ENCODE assay signal across 9 cellular contexts in the genomic region with DNA sequence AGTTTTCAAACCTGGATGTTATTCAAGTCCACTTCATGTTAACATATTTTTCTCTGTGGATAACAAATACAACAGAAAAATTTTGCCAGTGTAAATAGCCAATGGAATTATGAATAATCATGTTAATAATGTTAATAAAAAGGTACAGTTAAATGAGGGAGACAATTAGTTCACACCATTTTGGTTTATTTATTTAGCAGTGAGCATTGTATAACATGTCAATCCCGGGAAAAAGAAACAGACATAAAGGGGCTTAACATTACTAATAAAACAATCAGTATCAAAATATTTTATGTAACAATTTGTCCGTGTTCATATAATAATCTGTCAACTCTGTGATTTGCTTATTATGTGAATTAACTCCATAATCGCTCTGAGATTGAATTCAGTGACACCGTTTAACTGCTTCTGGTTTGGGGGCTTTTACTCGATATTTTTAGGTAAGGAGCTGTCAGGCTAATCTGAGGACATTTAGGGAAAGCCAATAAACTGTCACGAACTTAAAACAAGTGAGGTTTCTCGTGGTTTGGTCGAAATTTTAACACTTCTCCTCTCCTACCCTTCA.
DNase-seq lines count a peak whose midpoint lies in the region; ATAC-seq and TF ChIP-seq lines count a peak whose summit lies in the region.
"Had no signal": no experiment of that assay in that cellular context is flagged by ENCODE, and none has a peak within 500 bp of the region (broad histone marks: within the 10 kb centered on the region; RNA-seq: fewer than 3 reads in every experiment).

No MANE protein-coding gene starts in this region.

- no peaks in the 10 kb centered on the region for H3K36me3 ChIP-seq in iPS-15b (ENCODE audit: control insufficient read depth, insufficient read depth, low read length)

- no peak overlapping the region for H3K27ac Mint-ChIP-seq in activated T-cell treated with anti-CD3 and anti-CD28 coated beads, Interleukin-2, amount 50 U/mL, for 72 hours
- no peak overlapping the region for H3K27ac Mint-ChIP-seq in activated T-cell treated with anti-CD3 and anti-CD28 coated beads, Interleukin-2, amount 50 U/mL, for 24 hours
- H3K27ac Mint-ChIP-seq in brain: peak overlapping the region in 1 of 5 experiments; percentile 28
- no peak overlapping the region for H3K27ac Mint-ChIP-seq in stimulated activated naive B cell treated with anti-CD40 and anti-IgM and Interleukin-4, amounts not matched to agents 10 μg/mL and 1 μg/mL and 100 μg/mL, for 72 hours

- no peak for DNase-seq in activated T-cell treated with anti-CD3 and anti-CD28 coated beads, Interleukin-2, amount 50 U/mL, for 72 hours
- DNase-seq in activated T-cell treated with anti-CD3 and anti-CD28 coated beads, Interleukin-2, amount 50 U/mL, for 24 hours: no peak
- DNase-seq in stimulated activated naive B cell treated with anti-CD40 and anti-IgM and Interleukin-4, amounts not matched to agents 10 μg/mL and 1 μg/mL and 100 μg/mL, for 72 hours: no peak
- DNase-seq in NCI-H2196 treated with DMSO at 0.1 percent for 48 hours (lab: John Stamatoyannopoulos, UW; ENCODE audit: unreplicated experiment): no peak
- no peak for DNase-seq in DMS 273 (lab: John Stamatoyannopoulos, UW; ENCODE audit: unreplicated experiment)

- peaks cover 21% of the 10 kb centered on the region for H3K27me3 ChIP-seq in iPS-15b (ENCODE audit: control insufficient read depth, insufficient read depth, low read length)

- peaks cover 68% of the 10 kb centered on the region for H3K27me3 Mint-ChIP-seq in activated T-cell treated with anti-CD3 and anti-CD28 coated beads, Interleukin-2, amount 50 U/mL, for 72 hours (ENCODE audit: low read depth)
- H3K27me3 Mint-ChIP-seq in activated T-cell treated with anti-CD3 and anti-CD28 coated beads, Interleukin-2, amount 50 U/mL, for 24 hours: peaks cover 70% of the 10 kb centered on the region
- H3K27me3 Mint-ChIP-seq in brain: peaks cover 65% of the 10 kb centered on the region
- peaks cover 52 to 63% of the 10 kb centered on the region in 2 donors for H3K27me3 Mint-ChIP-seq in stimulated activated naive B cell treated with anti-CD40 and anti-IgM and Interleukin-4, amounts not matched to agents 10 μg/mL and 1 μg/mL and 100 μg/mL, for 72 hours

- H3K9ac ChIP-seq in iPS-15b (ENCODE audit: low read depth, low read length): no peak overlapping the region

- peaks cover 4% of the 10 kb centered on the region for H3K4me1 Mint-ChIP-seq in activated T-cell treated with anti-CD3 and anti-CD28 coated beads, Interleukin-2, amount 50 U/mL, for 72 hours (ENCODE audit: low read depth)
- peaks cover 7% of the 10 kb centered on the region for H3K4me1 Mint-ChIP-seq in activated T-cell treated with anti-CD3 and anti-CD28 coated beads, Interleukin-2, amount 50 U/mL, for 24 hours (ENCODE audit: low read depth)
- H3K4me1 Mint-ChIP-seq in brain: peaks cover 17% of the 10 kb centered on the region
- H3K4me1 Mint-ChIP-seq in stimulated activated naive B cell treated with anti-CD40 and anti-IgM and Interleukin-4, amounts not matched to agents 10 μg/mL and 1 μg/mL and 100 μg/mL, for 72 hours: peaks cover 5 to 12% of the 10 kb centered on the region in 2 donors

- no peaks in the 10 kb centered on the region for H3K9me3 ChIP-seq in iPS-15b (ENCODE audit: control insufficient read depth, insufficient read depth, low read length)

- peak overlapping the region; percentile 60 for H3K4me3 ChIP-seq in iPS-15b (ENCODE audit: low read depth, low read length)

- peak overlapping the region; percentile 31 to 65 for H3K4me3 Mint-ChIP-seq in activated T-cell treated with anti-CD3 and anti-CD28 coated beads, Interleukin-2, amount 50 U/mL, for 72 hours
- H3K4me3 Mint-ChIP-seq in activated T-cell treated with anti-CD3 and anti-CD28 coated beads, Interleukin-2, amount 50 U/mL, for 24 hours: no peak overlapping the region
- peak overlapping the region; percentile 71 to 86 (median 84) for H3K4me3 Mint-ChIP-seq in brain
- H3K4me3 Mint-ChIP-seq in stimulated activated naive B cell treated with anti-CD40 and anti-IgM and Interleukin-4, amounts not matched to agents 10 μg/mL and 1 μg/mL and 100 μg/mL, for 72 hours: peak overlapping the region; percentile 53 to 67

- no peak for ATAC-seq in activated T-cell treated with anti-CD3 and anti-CD28 coated beads, Interleukin-2, amount 50 U/mL, for 72 hours (replicated peaks in 1 of 2)
- ATAC-seq in stimulated activated naive B cell treated with anti-CD40 and anti-IgM and Interleukin-4, amounts not matched to agents 10 μg/mL and 1 μg/mL and 100 μg/mL, for 72 hours (replicated peaks): no peak
- ATAC-seq in HG03045 (IDR thresholded peaks at IDR 0.05; ENCODE audit: unreplicated experiment): no peak
- ATAC-seq: left lobe of liver had no signal

- H3K9me3 Mint-ChIP-seq in activated T-cell treated with anti-CD3 and anti-CD28 coated beads, Interleukin-2, amount 50 U/mL, for 72 hours: no peaks in the 10 kb centered on the region
- no peaks in the 10 kb centered on the region for H3K9me3 Mint-ChIP-seq in activated T-cell treated with anti-CD3 and anti-CD28 coated beads, Interleukin-2, amount 50 U/mL, for 24 hours
- peaks cover 0 to 10% (median 5%) of the 10 kb centered on the region in 5 experiments for H3K9me3 Mint-ChIP-seq in brain
- H3K9me3 Mint-ChIP-seq in stimulated activated naive B cell treated with anti-CD40 and anti-IgM and Interleukin-4, amounts not matched to agents 10 μg/mL and 1 μg/mL and 100 μg/mL, for 72 hours: peaks cover 0 to 3% of the 10 kb centered on the region in 2 donors

- H3K36me3 Mint-ChIP-seq in activated T-cell treated with anti-CD3 and anti-CD28 coated beads, Interleukin-2, amount 50 U/mL, for 72 hours (ENCODE audit: insufficient read depth in 2 of 2): peaks cover 0 to 4% of the 10 kb centered on the region in 2 donors
- H3K36me3 Mint-ChIP-seq in activated T-cell treated with anti-CD3 and anti-CD28 coated beads, Interleukin-2, amount 50 U/mL, for 24 hours (ENCODE audit: low read depth): no peaks in the 10 kb centered on the region
- H3K36me3 Mint-ChIP-seq in brain: no peaks in the 10 kb centered on the region
- no peaks in the 10 kb centered on the region for H3K36me3 Mint-ChIP-seq in stimulated activated naive B cell treated with anti-CD40 and anti-IgM and Interleukin-4, amounts not matched to agents 10 μg/mL and 1 μg/mL and 100 μg/mL, for 72 hours

- no peaks in the 10 kb centered on the region for H3K4me1 ChIP-seq in iPS-15b (ENCODE audit: control insufficient read depth, insufficient read depth, low read length)

- TF ChIP-seq CTCF in brain (conservative IDR thresholded peaks at IDR 0.05): no peak
